ENCODE assay signal across 35 cellular contexts in the genomic region with DNA sequence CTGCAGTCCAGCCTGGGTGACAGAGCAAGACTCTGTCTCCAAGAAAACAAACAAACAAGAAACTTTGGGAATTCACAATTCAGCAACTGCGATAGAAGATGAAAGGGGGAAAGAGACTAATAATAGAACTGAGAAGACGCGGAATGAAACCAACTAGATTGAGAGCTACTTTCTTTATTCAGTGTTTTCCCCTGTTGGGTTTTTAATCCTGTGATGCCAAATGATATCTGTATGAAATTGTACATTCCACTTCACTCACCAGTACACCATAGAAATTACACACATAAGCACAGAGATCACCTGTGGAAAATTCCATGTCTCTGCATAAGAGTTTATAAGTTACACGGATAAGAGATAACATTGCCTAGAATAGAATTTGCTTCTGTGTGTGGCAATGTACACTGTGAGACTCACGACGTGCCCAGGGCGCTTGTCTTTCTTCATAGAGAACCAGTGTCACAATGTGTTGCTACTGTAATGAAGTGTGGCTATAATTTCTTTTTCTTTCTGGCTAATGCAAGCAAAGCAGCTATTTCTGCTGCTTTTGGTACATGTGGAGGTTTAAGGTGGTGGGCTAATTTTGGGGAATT. TPM values are rescaled to one million over a fixed set of nuclear protein-coding genes. Genes with fewer than 3 reads are reported as not detected.
A peak's percentile ranks its signal among the peaks of the same experiment; 100 is the strongest.
DNase-seq lines count a peak whose midpoint lies in the region; ATAC-seq and TF ChIP-seq lines count a peak whose summit lies in the region.
"Had no signal": no experiment of that assay in that cellular context is flagged by ENCODE, and none has a peak within 500 bp of the region (broad histone marks: within the 10 kb centered on the region; RNA-seq: fewer than 3 reads in every experiment).

No MANE protein-coding gene starts in this region.

- H3K27me3 ChIP-seq in heart left ventricle (no peaks in the 10 kb centered on the region), left ventricle myocardium inferior (ENCODE audit: low read depth) (no peaks in the 10 kb centered on the region)
- H3K27me3 ChIP-seq: BE2C; BLaER1; BLaER1 treated with 17β-estradiol and CSF1 and Interleukin-3, amounts not matched to agents 10 nM and 100 nM had no signal

- no peak overlapping the region for H3K27ac ChIP-seq in heart left ventricle
- H3K27ac ChIP-seq in left ventricle myocardium inferior (replicated peaks): no peak overlapping the region
- H3K27ac ChIP-seq: 22Rv1; A549; BLaER1; BLaER1 treated with 17β-estradiol and CSF1 and Interleukin-3, amounts not matched to agents 10 nM and 100 nM; C4-2B had no signal

- peaks cover 18% of the 10 kb centered on the region for H3K9me3 Mint-ChIP-seq in activated CD4-positive, alpha-beta T cell treated with anti-CD3 and anti-CD28 coated beads for 36 hours (ENCODE audit: low read depth)
- peaks cover 21% of the 10 kb centered on the region for H3K9me3 Mint-ChIP-seq in activated CD4-positive, alpha-beta T cell treated with anti-CD3 and anti-CD28 coated beads, Interleukin-2, amount 10 ng/mL, durations not matched to agents 24 days and 14 days
- H3K9me3 Mint-ChIP-seq in activated T-helper 17 cell treated with anti-CD3 and anti-CD28 coated beads, Interleukin-2, amount 50 U/mL, for 72 hours: peaks cover 4% of the 10 kb centered on the region

- POLR2A ChIA-PET in activated CD4-positive, alpha-beta T cell treated with anti-CD3 and anti-CD28 coated beads for 36 hours (lab: Charles Lee): no interaction called here

- H3K9me3 ChIP-seq in heart left ventricle (peaks cover 0 to 33% (median 18%) of the 10 kb centered on the region in 12 donors), left ventricle myocardium inferior (replicated peaks) (peaks cover 20% of the 10 kb centered on the region)
- H3K9me3 ChIP-seq: BE2C had no signal

- intact Hi-C loops in activated CD4-positive, alpha-beta T cell treated with anti-CD3 and anti-CD28 coated beads for 36 hours (cut with DNase I, micrococcal nuclease): no loop called here
- intact Hi-C loops in activated CD4-positive, alpha-beta T cell treated with anti-CD3 and anti-CD28 coated beads, Interleukin-2, amount 10 ng/mL, durations not matched to agents 24 days and 14 days (cut with micrococcal nuclease): no loop called here
- intact Hi-C loops in heart left ventricle (cut with DNase I) (no loop called here), left cardiac atrium (cut with DNase I) (no loop called here), left ventricle myocardium superior (cut with micrococcal nuclease) (no loop called here), left ventricle myocardium inferior (cut with micrococcal nuclease) (no loop called here)

- no peak for TF ChIP-seq POLR2A in heart left ventricle (IDR thresholded peaks at IDR 0.05)

- ATAC-seq in activated CD4-positive, alpha-beta T cell treated with anti-CD3 and anti-CD28 coated beads for 36 hours: peak; percentile 33
- ATAC-seq in heart left ventricle: peak in 3 of 4 donors; percentile 45 to 74 (median 46)
- no peak for ATAC-seq in left cardiac atrium
- peak; percentile 57 for ATAC-seq in left ventricle myocardium superior
- peak; percentile 67 for ATAC-seq in activated T-helper 17 cell treated with anti-CD3 and anti-CD28 coated beads, Interleukin-2, amount 50 U/mL, for 72 hours (replicated peaks)
- ATAC-seq: A549; CD8-positive, alpha-beta T cell had no signal

- 55 to 63% (median 55%) methylated on average over 7 of the region's 7 CpGs for WGBS in heart left ventricle, 4 donors

- peaks cover 2% of the 10 kb centered on the region for H3K36me3 Mint-ChIP-seq in activated CD4-positive, alpha-beta T cell treated with anti-CD3 and anti-CD28 coated beads for 36 hours (ENCODE audit: low read depth)
- H3K36me3 Mint-ChIP-seq in activated CD4-positive, alpha-beta T cell treated with anti-CD3 and anti-CD28 coated beads, Interleukin-2, amount 10 ng/mL, durations not matched to agents 24 days and 14 days (ENCODE audit: low read depth): no peaks in the 10 kb centered on the region
- no peaks in the 10 kb centered on the region for H3K36me3 Mint-ChIP-seq in activated T-helper 17 cell treated with anti-CD3 and anti-CD28 coated beads, Interleukin-2, amount 50 U/mL, for 72 hours (ENCODE audit: low read depth)
- H3K36me3 Mint-ChIP-seq: CD14-positive monocyte; CD4-positive, CD25-positive, alpha-beta regulatory T cell; CD8-positive, alpha-beta T cell had no signal

- DNase-seq in activated CD4-positive, alpha-beta T cell treated with anti-CD3 and anti-CD28 coated beads for 36 hours: no peak
- DNase-seq in activated CD4-positive, alpha-beta T cell treated with anti-CD3 and anti-CD28 coated beads, Interleukin-2, amount 10 ng/mL, durations not matched to agents 24 days and 14 days: no peak
- DNase-seq in heart left ventricle (no peak), left cardiac atrium (no peak), left ventricle myocardium superior (no peak), left ventricle myocardium inferior (no peak), AG20443 (ENCODE audit: low spot score) (no peak)
- DNase-seq: 8988T; ACHN; AML-193; BE2C; C1 segment of cervical spinal cord; Caco-2; Calu3; CD4-positive, alpha-beta memory T cell; CD4-positive, alpha-beta T cell; CD4-positive, CD25-positive, alpha-beta regulatory T cell; CD8-positive, alpha-beta memory T cell; CD8-positive, alpha-beta T cell; COR-L47; DMS 273 treated with DMSO at 0.1 percent for 48 hours; DMS153; DMS53; DMS79; DMS79 treated with DMSO at 0.1 percent for 48 hours; DND-41; EL had no signal

- H3K27ac Mint-ChIP-seq in activated CD4-positive, alpha-beta T cell treated with anti-CD3 and anti-CD28 coated beads for 36 hours: no peak overlapping the region
- H3K27ac Mint-ChIP-seq in activated CD4-positive, alpha-beta T cell treated with anti-CD3 and anti-CD28 coated beads, Interleukin-2, amount 10 ng/mL, durations not matched to agents 24 days and 14 days: no peak overlapping the region
- no peak overlapping the region for H3K27ac Mint-ChIP-seq in activated T-helper 17 cell treated with anti-CD3 and anti-CD28 coated beads, Interleukin-2, amount 50 U/mL, for 72 hours
- H3K27ac Mint-ChIP-seq: B cell; CD14-positive monocyte; CD4-positive, alpha-beta memory T cell; CD4-positive, alpha-beta T cell; CD4-positive, CD25-positive, alpha-beta regulatory T cell; CD8-positive, alpha-beta memory T cell; CD8-positive, alpha-beta T cell had no signal

- peaks cover 1% of the 10 kb centered on the region for H3K27me3 Mint-ChIP-seq in activated CD4-positive, alpha-beta T cell treated with anti-CD3 and anti-CD28 coated beads for 36 hours
- H3K27me3 Mint-ChIP-seq in activated CD4-positive, alpha-beta T cell treated with anti-CD3 and anti-CD28 coated beads, Interleukin-2, amount 10 ng/mL, durations not matched to agents 24 days and 14 days: peaks cover 7% of the 10 kb centered on the region
- H3K27me3 Mint-ChIP-seq in activated T-helper 17 cell treated with anti-CD3 and anti-CD28 coated beads, Interleukin-2, amount 50 U/mL, for 72 hours: peaks cover 29% of the 10 kb centered on the region

- no peaks in the 10 kb centered on the region for H3K36me3 ChIP-seq in heart left ventricle
- no peaks in the 10 kb centered on the region for H3K36me3 ChIP-seq in left ventricle myocardium inferior
- H3K36me3 ChIP-seq: BE2C, BLaER1 had no signal

- H3K4me3 ChIP-seq in heart left ventricle: no peak overlapping the region
- H3K4me3 ChIP-seq in left ventricle myocardium inferior: no peak overlapping the region
- H3K4me3 ChIP-seq: A549; BLaER1; BLaER1 treated with 17β-estradiol and CSF1 and Interleukin-3, amounts not matched to agents 10 nM and 100 nM had no signal

- no peak overlapping the region for H3K4me3 Mint-ChIP-seq in activated CD4-positive, alpha-beta T cell treated with anti-CD3 and anti-CD28 coated beads for 36 hours
- H3K4me3 Mint-ChIP-seq in activated CD4-positive, alpha-beta T cell treated with anti-CD3 and anti-CD28 coated beads, Interleukin-2, amount 10 ng/mL, durations not matched to agents 24 days and 14 days: no peak overlapping the region
- no peak overlapping the region for H3K4me3 Mint-ChIP-seq in activated T-helper 17 cell treated with anti-CD3 and anti-CD28 coated beads, Interleukin-2, amount 50 U/mL, for 72 hours
- H3K4me3 Mint-ChIP-seq: B cell; CD14-positive monocyte; CD4-positive, alpha-beta T cell; CD4-positive, CD25-positive, alpha-beta regulatory T cell; CD8-positive, alpha-beta memory T cell; CD8-positive, alpha-beta T cell had no signal

- no peaks in the 10 kb centered on the region for H3K4me1 Mint-ChIP-seq in activated CD4-positive, alpha-beta T cell treated with anti-CD3 and anti-CD28 coated beads for 36 hours
- H3K4me1 Mint-ChIP-seq in activated CD4-positive, alpha-beta T cell treated with anti-CD3 and anti-CD28 coated beads, Interleukin-2, amount 10 ng/mL, durations not matched to agents 24 days and 14 days: no peaks in the 10 kb centered on the region
- H3K4me1 Mint-ChIP-seq in activated T-helper 17 cell treated with anti-CD3 and anti-CD28 coated beads, Interleukin-2, amount 50 U/mL, for 72 hours: peaks cover 13% of the 10 kb centered on the region
- H3K4me1 Mint-ChIP-seq: B cell; CD14-positive monocyte; CD4-positive, alpha-beta memory T cell; CD4-positive, CD25-positive, alpha-beta regulatory T cell; CD8-positive, alpha-beta memory T cell had no signal

- CTCF ChIA-PET in activated CD4-positive, alpha-beta T cell treated with anti-CD3 and anti-CD28 coated beads for 36 hours (lab: Charles Lee): no interaction called here

- H3K4me1 ChIP-seq in heart left ventricle: peaks cover 0 to 5% (median 0%) of the 10 kb centered on the region in 12 donors
- H3K4me1 ChIP-seq in left ventricle myocardium inferior: no peaks in the 10 kb centered on the region
- H3K4me1 ChIP-seq: A549; BE2C; BLaER1; BLaER1 treated with 17β-estradiol and CSF1 and Interleukin-3, amounts not matched to agents 10 nM and 100 nM; Caco-2 had no signal

- TF ChIP-seq CTCF in heart left ventricle (IDR thresholded peaks at IDR 0.05) (no peak), left ventricle myocardium inferior (IDR thresholded peaks at IDR 0.05; ENCODE audit: borderline replicate concordance) (no peak)

RNA-seq across cellular contexts. Expression of gene CHST2, which starts 17.7 kb away (rescaled TPM):
- total RNA-seq in activated CD4-positive, alpha-beta T cell treated with anti-CD3 and anti-CD28 coated beads for 36 hours: 1 to 10 TPM; 5.1 to 6.8 TPM
- total RNA-seq in activated CD4-positive, alpha-beta T cell treated with anti-CD3 and anti-CD28 coated beads, Interleukin-2, amount 10 ng/mL, durations not matched to agents 24 days and 14 days: 6.1 and 6.4 TPM in 2 replicates
- total RNA-seq in heart left ventricle: 1 to 10 TPM; 1.3 to 8.7 (median 2.4) TPM
- 1 to 10 TPM in 1 of 2 donors, under 1 TPM in 1; 0.84 to 2.8 TPM for polyA plus RNA-seq in heart left ventricle
- total RNA-seq in left cardiac atrium: 1 to 10 TPM; 2.3 to 6.7 TPM
- 1.7 TPM for total RNA-seq in left ventricle myocardium superior
- total RNA-seq in left ventricle myocardium inferior: 1.8 TPM
- total RNA-seq in activated T-helper 17 cell treated with anti-CD3 and anti-CD28 coated beads, Interleukin-2, amount 50 U/mL, for 72 hours: 1 to 10 TPM; 7.9 to 8.0 TPM
- total RNA-seq: Caco-2 had no signal

Comparison
In these comparisons a context has a peak if more than half of its experiments do, and no peak if none do; other contexts are left out.
1. ATAC-seq: peak in activated CD4-positive, alpha-beta T cell treated with anti-CD3 and anti-CD28 coated beads for 36 hours (single experiment), heart left ventricle (3 of 4), left ventricle myocardium superior (single experiment) and activated T-helper 17 cell treated with anti-CD3 and anti-CD28 coated beads, Interleukin-2, amount 50 U/mL, for 72 hours (single experiment); none in left cardiac atrium (0 of 2).